ENCODE assay signal across 10 cellular contexts in genomic region chr3:182605882-182606611, GRCh38.
"Had no signal": no experiment of that assay in that cellular context is flagged by ENCODE, and none has a peak within 500 bp of the region (broad histone marks: within the 10 kb centered on the region; RNA-seq: fewer than 3 reads in every experiment).

No MANE protein-coding gene starts in this region.

- ATAC-seq: activated CD4-positive, CD25-positive, alpha-beta regulatory T cell treated with anti-CD3 and anti-CD28 coated beads, Interleukin-2, amount 50 U/mL, for 24 hours; activated naive CD4-positive, alpha-beta T cell treated with anti-CD3 and anti-CD28 coated beads, Interleukin-2, amount 50 U/mL, for 72 hours had no signal

- DNase-seq: activated effector memory CD4-positive, alpha-beta T cell treated with Interleukin-2 at 50 U/mL for 16 hours; amniotic stem cell; endodermal cell; erythroblast; hypothalamus; mammary epithelial cell; T-helper 2 cell; trophoblast cell had no signal
